In genomic region chr3:171295502-171296373, GRCh38 we compare ENCODE assay signal across 1 cellular context.
TF ChIP-seq lines count a peak whose summit lies in the region.

No MANE protein-coding gene starts in this region.

TF ChIP-seq in SK-N-SH, 30 proteins besides CTCF, POLR2A, EP300 and RAD21 (continued from another document):
- TF ChIP-seq TAF1 (IDR thresholded peaks at IDR 0.05; ENCODE audit: borderline replicate concordance, low read depth, low read length): no peak
- no peak for TF ChIP-seq PBX3 (IDR thresholded peaks at IDR 0.05)
- TF ChIP-seq EZH2phosphoT487 (IDR thresholded peaks at IDR 0.05; ENCODE audit: borderline replicate concordance, low read depth): no peak
- TF ChIP-seq FOSL2 (IDR thresholded peaks at IDR 0.05; ENCODE audit: borderline replicate concordance, low read depth): no peak
- no peak for TF ChIP-seq POLR2AphosphoS5 (IDR thresholded peaks at IDR 0.05; ENCODE audit: low read depth, low read length)
- TF ChIP-seq NFIC (IDR thresholded peaks at IDR 0.05; ENCODE audit: borderline replicate concordance): peak; percentile 8; the same call in 1 of the 2 replicates
- TF ChIP-seq RXRA (IDR thresholded peaks at IDR 0.05; ENCODE audit: borderline replicate concordance, low read depth): peak; percentile 76
